In the genomic region with DNA sequence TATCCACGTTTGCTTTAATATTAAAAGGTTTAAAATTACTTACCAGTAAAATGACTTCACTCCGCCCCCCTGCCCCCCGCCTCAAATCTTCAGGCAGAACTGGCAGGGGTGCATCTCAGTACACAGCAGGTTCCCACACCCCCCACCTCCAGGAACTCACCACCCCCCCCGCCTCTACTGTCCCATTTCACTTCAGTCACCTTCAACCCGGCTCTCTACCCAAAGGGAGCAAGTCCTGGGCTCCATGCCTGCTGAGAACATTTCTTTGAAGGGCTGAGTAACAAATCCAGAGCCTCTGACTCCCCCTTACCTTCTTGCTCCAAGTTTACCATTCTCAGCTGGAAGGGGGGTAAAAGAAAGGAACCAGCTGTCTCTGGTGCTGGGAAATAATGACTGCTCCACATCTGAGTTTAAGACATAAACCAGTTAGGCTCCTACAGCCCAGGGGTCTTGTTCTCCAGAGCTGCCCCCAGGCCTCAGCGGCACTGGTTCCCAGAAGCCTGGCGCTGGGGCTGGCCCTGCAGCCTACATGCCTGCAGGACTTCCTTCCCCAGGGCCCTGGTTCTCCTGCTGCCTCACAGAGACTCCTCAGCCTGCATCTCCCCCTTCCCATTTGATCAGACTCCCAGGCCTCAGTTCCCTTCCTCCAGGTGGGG, we compare ENCODE assay signal across 16 cellular contexts.
"Had no signal": no experiment of that assay in that cellular context is flagged by ENCODE, and none has a peak within 500 bp of the region (broad histone marks: within the 10 kb centered on the region; RNA-seq: fewer than 3 reads in every experiment).

No MANE protein-coding gene starts in this region.

- H3K4me3 Mint-ChIP-seq: activated CD4-positive, alpha-beta memory T cell treated with anti-CD3 and anti-CD28 coated beads for 36 hours; activated naive CD4-positive, alpha-beta T cell treated with anti-CD3 and anti-CD28 coated beads for 36 hours; activated T-cell treated with anti-CD3 and anti-CD28 coated beads, Interleukin-2, amount 50 U/mL, for 4 hours; memory B cell; stimulated activated naive B cell treated with anti-CD40 and anti-IgM and Interleukin-4, amounts not matched to agents 10 μg/mL and 1 μg/mL and 100 μg/mL, for 72 hours had no signal

- H3K27ac Mint-ChIP-seq: activated CD4-positive, alpha-beta memory T cell treated with anti-CD3 and anti-CD28 coated beads for 36 hours; activated naive CD4-positive, alpha-beta T cell treated with anti-CD3 and anti-CD28 coated beads for 36 hours; memory B cell had no signal

- H3K36me3 Mint-ChIP-seq: memory B cell, naive B cell had no signal

- H3K9me3 ChIP-seq: adrenal gland, esophagus squamous epithelium, mucosa of descending colon, upper lobe of right lung had no signal

- H3K9me3 Mint-ChIP-seq: activated CD4-positive, alpha-beta memory T cell treated with anti-CD3 and anti-CD28 coated beads for 36 hours; activated naive CD4-positive, alpha-beta T cell treated with anti-CD3 and anti-CD28 coated beads for 36 hours; activated T-cell treated with anti-CD3 and anti-CD28 coated beads, Interleukin-2, amount 50 U/mL, for 4 hours; memory B cell; naive B cell; stimulated activated naive B cell treated with anti-CD40 and anti-IgM and Interleukin-4, amounts not matched to agents 10 μg/mL and 1 μg/mL and 100 μg/mL, for 72 hours had no signal

- H3K4me3 ChIP-seq: adrenal gland, esophagus squamous epithelium, hepatocyte, mucosa of descending colon, upper lobe of right lung had no signal

- H3K27ac ChIP-seq: hepatocyte, upper lobe of right lung, WERI-Rb-1 had no signal

- DNase-seq: activated CD4-positive, alpha-beta memory T cell treated with anti-CD3 and anti-CD28 coated beads for 36 hours; activated naive CD4-positive, alpha-beta T cell treated with anti-CD3 and anti-CD28 coated beads for 36 hours; activated T-cell treated with anti-CD3 and anti-CD28 coated beads, Interleukin-2, amount 50 U/mL, for 4 hours; adrenal gland; cerebellar nuclear complex; cortex of kidney; effector CD8-positive, alpha-beta T cell; esophagus squamous epithelium; mucosa of descending colon; naive B cell; stimulated activated naive B cell treated with anti-CD40 and anti-IgM and Interleukin-4, amounts not matched to agents 10 μg/mL and 1 μg/mL and 100 μg/mL, for 72 hours; SW 1271; upper lobe of right lung; WERI-Rb-1 had no signal

- H3K27me3 Mint-ChIP-seq: activated CD4-positive, alpha-beta memory T cell treated with anti-CD3 and anti-CD28 coated beads for 36 hours; memory B cell; naive B cell; stimulated activated naive B cell treated with anti-CD40 and anti-IgM and Interleukin-4, amounts not matched to agents 10 μg/mL and 1 μg/mL and 100 μg/mL, for 72 hours had no signal

- H3K27me3 ChIP-seq: adrenal gland, esophagus squamous epithelium, hepatocyte, upper lobe of right lung had no signal

- ATAC-seq: activated T-cell treated with anti-CD3 and anti-CD28 coated beads, Interleukin-2, amount 50 U/mL, for 4 hours; mucosa of descending colon; stimulated activated naive B cell treated with anti-CD40 and anti-IgM and Interleukin-4, amounts not matched to agents 10 μg/mL and 1 μg/mL and 100 μg/mL, for 72 hours; upper lobe of right lung had no signal
